ENCODE assay signal across 22 cellular contexts in genomic region chr17:83013779-83014117, GRCh38.
"Had no signal": no experiment of that assay in that cellular context is flagged by ENCODE, and none has a peak within 500 bp of the region (broad histone marks: within the 10 kb centered on the region; RNA-seq: fewer than 3 reads in every experiment).

No MANE protein-coding gene starts in this region.

- H3K36me3 ChIP-seq: ascending aorta, cardiac muscle cell, Peyer's patch had no signal

- H3K4me3 ChIP-seq: ascending aorta, cardiac muscle cell, Peyer's patch had no signal

- H3K4me1 ChIP-seq: ascending aorta, Peyer's patch had no signal

- DNase-seq: activated CD4-positive, alpha-beta T cell treated with anti-CD3 and anti-CD28 coated beads, Interleukin-2, amount 10 ng/mL, durations not matched to agents 24 days and 14 days; activated CD4-positive, alpha-beta T cell treated with anti-CD3 and anti-CD28 coated beads, Interleukin-2, amount 50 U/mL, for 48 hours; activated CD8-positive, alpha-beta T cell treated with anti-CD3 and anti-CD28 coated beads, Interleukin-2, amount 10 ng/mL, durations not matched to agents 7 days and 5 days; activated gamma-delta T cell; activated naive CD4-positive, alpha-beta T cell treated with Interleukin-2 at 50 U/mL for 16 hours; activated naive CD8-positive, alpha-beta T cell treated with anti-CD3 and anti-CD28 coated beads, Interleukin-2, amount 10 ng/mL, durations not matched to agents 7 days and 5 days; activated T-cell treated with anti-CD3 and anti-CD28 coated beads, Interleukin-2, amount 50 U/mL, for 24 hours; amygdala; NCI-H1105; NCI-H1417 treated with DMSO at 0.1 percent for 48 hours; NCI-H1694; NCI-H1930; NCI-H2081 treated with DMSO at 0.1 percent for 48 hours; NCI-H226; NCI-H524 treated with DMSO at 0.1 percent for 48 hours; PC-3; Peyer's patch; RPMI8226; SIG-M5 had no signal

- H3K27ac ChIP-seq: ascending aorta, cardiac muscle cell, Peyer's patch had no signal

- H3K27me3 ChIP-seq: ascending aorta, cardiac muscle cell, Peyer's patch had no signal

- ATAC-seq: activated CD8-positive, alpha-beta T cell treated with anti-CD3 and anti-CD28 coated beads, Interleukin-2, amount 10 ng/mL, durations not matched to agents 7 days and 5 days; PC-3; Right ventricle myocardium inferior had no signal

- H3K9me3 ChIP-seq: ascending aorta, Peyer's patch had no signal
